1 cellular context compared by ENCODE assay signal in genomic region chr5:138533973-138534941, GRCh38.
TF ChIP-seq lines count a peak whose summit lies in the region.

No MANE protein-coding gene starts in this region.

TF ChIP-seq in HepG2, 621 proteins besides CTCF, POLR2A, EP300 and RAD21 (continued from another document and continues in another):
- TF ChIP-seq, protein P1, sequence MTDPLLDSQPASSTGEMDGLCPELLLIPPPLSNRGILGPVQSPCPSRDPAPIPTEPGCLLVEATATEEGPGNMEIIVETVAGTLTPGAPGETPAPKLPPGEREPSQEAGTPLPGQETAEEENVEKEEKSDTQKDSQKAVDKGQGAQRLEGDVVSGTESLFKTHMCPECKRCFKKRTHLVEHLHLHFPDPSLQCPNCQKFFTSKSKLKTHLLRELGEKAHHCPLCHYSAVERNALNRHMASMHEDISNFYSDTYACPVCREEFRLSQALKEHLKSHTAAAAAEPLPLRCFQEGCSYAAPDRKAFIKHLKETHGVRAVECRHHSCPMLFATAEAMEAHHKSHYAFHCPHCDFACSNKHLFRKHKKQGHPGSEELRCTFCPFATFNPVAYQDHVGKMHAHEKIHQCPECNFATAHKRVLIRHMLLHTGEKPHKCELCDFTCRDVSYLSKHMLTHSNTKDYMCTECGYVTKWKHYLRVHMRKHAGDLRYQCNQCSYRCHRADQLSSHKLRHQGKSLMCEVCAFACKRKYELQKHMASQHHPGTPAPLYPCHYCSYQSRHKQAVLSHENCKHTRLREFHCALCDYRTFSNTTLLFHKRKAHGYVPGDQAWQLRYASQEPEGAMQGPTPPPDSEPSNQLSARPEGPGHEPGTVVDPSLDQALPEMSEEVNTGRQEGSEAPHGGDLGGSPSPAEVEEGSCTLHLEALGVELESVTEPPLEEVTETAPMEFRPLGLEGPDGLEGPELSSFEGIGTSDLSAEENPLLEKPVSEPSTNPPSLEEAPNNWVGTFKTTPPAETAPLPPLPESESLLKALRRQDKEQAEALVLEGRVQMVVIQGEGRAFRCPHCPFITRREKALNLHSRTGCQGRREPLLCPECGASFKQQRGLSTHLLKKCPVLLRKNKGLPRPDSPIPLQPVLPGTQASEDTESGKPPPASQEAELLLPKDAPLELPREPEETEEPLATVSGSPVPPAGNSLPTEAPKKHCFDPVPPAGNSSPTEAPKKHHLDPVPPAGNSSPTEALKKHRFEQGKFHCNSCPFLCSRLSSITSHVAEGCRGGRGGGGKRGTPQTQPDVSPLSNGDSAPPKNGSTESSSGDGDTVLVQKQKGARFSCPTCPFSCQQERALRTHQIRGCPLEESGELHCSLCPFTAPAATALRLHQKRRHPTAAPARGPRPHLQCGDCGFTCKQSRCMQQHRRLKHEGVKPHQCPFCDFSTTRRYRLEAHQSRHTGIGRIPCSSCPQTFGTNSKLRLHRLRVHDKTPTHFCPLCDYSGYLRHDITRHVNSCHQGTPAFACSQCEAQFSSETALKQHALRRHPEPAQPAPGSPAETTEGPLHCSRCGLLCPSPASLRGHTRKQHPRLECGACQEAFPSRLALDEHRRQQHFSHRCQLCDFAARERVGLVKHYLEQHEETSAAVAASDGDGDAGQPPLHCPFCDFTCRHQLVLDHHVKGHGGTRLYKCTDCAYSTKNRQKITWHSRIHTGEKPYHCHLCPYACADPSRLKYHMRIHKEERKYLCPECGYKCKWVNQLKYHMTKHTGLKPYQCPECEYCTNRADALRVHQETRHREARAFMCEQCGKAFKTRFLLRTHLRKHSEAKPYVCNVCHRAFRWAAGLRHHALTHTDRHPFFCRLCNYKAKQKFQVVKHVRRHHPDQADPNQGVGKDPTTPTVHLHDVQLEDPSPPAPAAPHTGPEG (CRISPR knock-in tag; IDR thresholded peaks at IDR 0.05), result no peak
- TF ChIP-seq NCOA2 (CRISPR knock-in tag; IDR thresholded peaks at IDR 0.05) (peak; percentile 78), ZNF33B (CRISPR knock-in tag; IDR thresholded peaks at IDR 0.05) (no peak), ARHGAP35 (CRISPR knock-in tag; IDR thresholded peaks at IDR 0.05; ENCODE audit: borderline replicate concordance) (no peak), RAD51 (IDR thresholded peaks at IDR 0.05; ENCODE audit: borderline replicate concordance) (no peak), SP5 (CRISPR knock-in tag; IDR thresholded peaks at IDR 0.05; ENCODE audit: borderline replicate concordance, low read depth) (peak; percentile 28; the same call in 1 of the 2 replicates), ZNF263 (CRISPR knock-in tag; IDR thresholded peaks at IDR 0.05) (no peak), ZNF644 (CRISPR knock-in tag; IDR thresholded peaks at IDR 0.05; ENCODE audit: low read depth) (no peak), FOXJ3 (CRISPR knock-in tag; IDR thresholded peaks at IDR 0.05; ENCODE audit: borderline replicate concordance) (peak; percentile 38; the same call in 1 of the 2 replicates), ZNF143 (CRISPR knock-in tag; IDR thresholded peaks at IDR 0.05) (no peak), EHMT2 (IDR thresholded peaks at IDR 0.05; ENCODE audit: borderline replicate concordance, low read depth, low read length) (no peak), ZBTB3 (CRISPR knock-in tag; IDR thresholded peaks at IDR 0.05; ENCODE audit: borderline replicate concordance, low read depth) (no peak), ZNF816 (CRISPR knock-in tag; IDR thresholded peaks at IDR 0.05; ENCODE audit: borderline replicate concordance) (no peak), ONECUT2 (CRISPR knock-in tag; IDR thresholded peaks at IDR 0.05) (no peak), GTF2F1 (IDR thresholded peaks at IDR 0.05; ENCODE audit: low read length) (no peak), ZNF616 (CRISPR knock-in tag; IDR thresholded peaks at IDR 0.05; ENCODE audit: low read depth) (no peak), ZNF17 (CRISPR knock-in tag; IDR thresholded peaks at IDR 0.05) (no peak), KLF12 (CRISPR knock-in tag; IDR thresholded peaks at IDR 0.05; ENCODE audit: borderline replicate concordance) (no peak), ZNF382 (CRISPR knock-in tag; IDR thresholded peaks at IDR 0.05; ENCODE audit: borderline replicate concordance) (no peak), TBX3 (IDR thresholded peaks at IDR 0.05; ENCODE audit: borderline replicate concordance) (no peak), SP140L (CRISPR knock-in tag; IDR thresholded peaks at IDR 0.05; ENCODE audit: borderline replicate concordance) (no peak), ZFYVE20 (CRISPR knock-in tag; IDR thresholded peaks at IDR 0.05; ENCODE audit: borderline replicate concordance, low read depth) (no peak), ZBTB46 (CRISPR knock-in tag; IDR thresholded peaks at IDR 0.05; ENCODE audit: borderline replicate concordance) (no peak), ZNF552 (CRISPR knock-in tag; IDR thresholded peaks at IDR 0.05; ENCODE audit: borderline replicate concordance) (no peak), THYN1 (CRISPR knock-in tag; IDR thresholded peaks at IDR 0.05; ENCODE audit: borderline replicate concordance, low read depth) (no peak), SMYD3 (CRISPR knock-in tag; IDR thresholded peaks at IDR 0.05) (no peak), ZNF883 (CRISPR knock-in tag; IDR thresholded peaks at IDR 0.05; ENCODE audit: not compliant biosample characterization) (no peak), ZNF317 (CRISPR knock-in tag; IDR thresholded peaks at IDR 0.05) (no peak), ZNF710 (CRISPR knock-in tag; IDR thresholded peaks at IDR 0.05; ENCODE audit: borderline replicate concordance) (no peak), IRF1 (CRISPR knock-in tag; IDR thresholded peaks at IDR 0.05; ENCODE audit: low read depth) (no peak), SIX4 (CRISPR knock-in tag; IDR thresholded peaks at IDR 0.05) (peak; percentile 36; the same call in 1 of the 2 replicates), MYPOP (CRISPR knock-in tag; IDR thresholded peaks at IDR 0.05) (no peak), TBL1XR1 (IDR thresholded peaks at IDR 0.05; ENCODE audit: borderline replicate concordance, low read length, partially characterized antibody) (peak; percentile 68), ZNF891 (CRISPR knock-in tag; IDR thresholded peaks at IDR 0.05) (no peak), NR3C1 (CRISPR knock-in tag; IDR thresholded peaks at IDR 0.05) (no peak), SIN3A (IDR thresholded peaks at IDR 0.05; ENCODE audit: borderline replicate concordance, low read depth, low read length) (0 out of 2 replicates have a peak, but pooled peaks have one; percentile 20), SSRP1 (CRISPR knock-in tag; IDR thresholded peaks at IDR 0.05) (0 out of 2 replicates have a peak, but pooled peaks have one; percentile 49), POLR2AphosphoS5 (IDR thresholded peaks at IDR 0.05; ENCODE audit: low read depth, low read length) (no peak), ATF3 (CRISPR knock-in tag; IDR thresholded peaks at IDR 0.05) (no peak), PHF21A (CRISPR knock-in tag; IDR thresholded peaks at IDR 0.05) (0 out of 2 replicates have a peak, but pooled peaks have one; percentile 46), GATAD1 (CRISPR knock-in tag; IDR thresholded peaks at IDR 0.05) (no peak; the same call in 1 of the 2 replicates), ZSCAN20 (CRISPR knock-in tag; IDR thresholded peaks at IDR 0.05; ENCODE audit: borderline replicate concordance) (no peak), ZNF570 (CRISPR knock-in tag; IDR thresholded peaks at IDR 0.05; ENCODE audit: borderline replicate concordance) (no peak), ZBTB42 (CRISPR knock-in tag; IDR thresholded peaks at IDR 0.05) (no peak), PAF1 (CRISPR knock-in tag; IDR thresholded peaks at IDR 0.05) (no peak), ZBTB10 (CRISPR knock-in tag; IDR thresholded peaks at IDR 0.05; ENCODE audit: borderline replicate concordance) (no peak)
- TF ChIP-seq, protein P2, sequence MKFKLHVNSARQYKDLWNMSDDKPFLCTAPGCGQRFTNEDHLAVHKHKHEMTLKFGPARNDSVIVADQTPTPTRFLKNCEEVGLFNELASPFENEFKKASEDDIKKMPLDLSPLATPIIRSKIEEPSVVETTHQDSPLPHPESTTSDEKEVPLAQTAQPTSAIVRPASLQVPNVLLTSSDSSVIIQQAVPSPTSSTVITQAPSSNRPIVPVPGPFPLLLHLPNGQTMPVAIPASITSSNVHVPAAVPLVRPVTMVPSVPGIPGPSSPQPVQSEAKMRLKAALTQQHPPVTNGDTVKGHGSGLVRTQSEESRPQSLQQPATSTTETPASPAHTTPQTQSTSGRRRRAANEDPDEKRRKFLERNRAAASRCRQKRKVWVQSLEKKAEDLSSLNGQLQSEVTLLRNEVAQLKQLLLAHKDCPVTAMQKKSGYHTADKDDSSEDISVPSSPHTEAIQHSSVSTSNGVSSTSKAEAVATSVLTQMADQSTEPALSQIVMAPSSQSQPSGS (CRISPR knock-in tag; IDR thresholded peaks at IDR 0.05), result peak; percentile 24; the same call in 1 of the 2 replicates
- TF ChIP-seq, protein P3, sequence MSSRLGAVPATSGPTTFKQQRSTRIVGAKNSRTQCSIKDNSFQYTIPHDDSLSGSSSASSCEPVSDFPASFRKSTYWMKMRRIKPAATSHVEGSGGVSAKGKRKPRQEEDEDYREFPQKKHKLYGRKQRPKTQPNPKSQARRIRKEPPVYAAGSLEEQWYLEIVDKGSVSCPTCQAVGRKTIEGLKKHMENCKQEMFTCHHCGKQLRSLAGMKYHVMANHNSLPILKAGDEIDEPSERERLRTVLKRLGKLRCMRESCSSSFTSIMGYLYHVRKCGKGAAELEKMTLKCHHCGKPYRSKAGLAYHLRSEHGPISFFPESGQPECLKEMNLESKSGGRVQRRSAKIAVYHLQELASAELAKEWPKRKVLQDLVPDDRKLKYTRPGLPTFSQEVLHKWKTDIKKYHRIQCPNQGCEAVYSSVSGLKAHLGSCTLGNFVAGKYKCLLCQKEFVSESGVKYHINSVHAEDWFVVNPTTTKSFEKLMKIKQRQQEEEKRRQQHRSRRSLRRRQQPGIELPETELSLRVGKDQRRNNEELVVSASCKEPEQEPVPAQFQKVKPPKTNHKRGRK (CRISPR knock-in tag; IDR thresholded peaks at IDR 0.05), result no peak
- TF ChIP-seq, protein P4, sequence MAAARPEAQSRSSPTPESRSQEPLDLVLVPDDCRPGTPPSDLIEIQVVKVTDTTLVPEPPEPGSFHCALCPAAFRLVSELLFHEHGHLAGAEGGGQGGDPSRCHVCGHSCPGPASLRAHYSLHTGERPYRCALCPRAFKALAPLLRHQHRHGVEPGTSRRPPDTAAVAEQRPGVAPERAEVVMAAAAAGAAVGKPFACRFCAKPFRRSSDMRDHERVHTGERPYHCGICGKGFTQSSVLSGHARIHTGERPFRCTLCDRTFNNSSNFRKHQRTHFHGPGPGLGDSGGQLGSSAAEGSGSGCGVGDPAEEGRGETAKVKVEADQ (CRISPR knock-in tag; IDR thresholded peaks at IDR 0.05; ENCODE audit: borderline replicate concordance), result no peak
